Comparison of ENCODE assay signal across 8 cellular contexts in genomic region chr3:105365536-105366301, GRCh38. TPM values are rescaled to one million over a fixed set of nuclear protein-coding genes. Genes with fewer than 3 reads are reported as not detected.
DNase-seq lines count a peak whose midpoint lies in the region; ATAC-seq and TF ChIP-seq lines count a peak whose summit lies in the region.

No MANE protein-coding gene starts in this region.

- H3K4me3 ChIP-seq in DOHH2 (ENCODE audit: low read length) (peak overlapping the region; percentile 86), iPS-11a (ENCODE audit: low read depth, low read length) (peak overlapping the region; percentile 48), gastrocnemius medialis (peak overlapping the region; percentile 55 to 88 (median 62))

- intact Hi-C loops in gastrocnemius medialis (cut with DNase I; ENCODE audit: low total_unique reads), result no loop called here

- no peak for TF ChIP-seq CTCF in DOHH2 (IDR thresholded peaks at IDR 0.05; ENCODE audit: low read depth, low read length, poor library complexity, severe bottlenecking)
- TF ChIP-seq CTCF in gastrocnemius medialis (IDR thresholded peaks at IDR 0.05 in 4 of 5, conservative IDR thresholded peaks at IDR 0.05 in 1 of 5), result no peak

- peaks cover 24% of the 10 kb centered on the region for H3F3A ChIP-seq in DOHH2 (ENCODE audit: control insufficient read depth, insufficient read depth)

- peak overlapping the region; percentile 99 for H3K4me2 ChIP-seq in DOHH2 (ENCODE audit: low read length)

- peaks cover 21% of the 10 kb centered on the region for H3K4me1 ChIP-seq in DOHH2 (ENCODE audit: control insufficient read depth, low read length)
- H3K4me1 ChIP-seq in gastrocnemius medialis, result peaks cover 25 to 36% of the 10 kb centered on the region in 2 donors

- H3K36me3 ChIP-seq in DOHH2 (ENCODE audit: control insufficient read depth, low read length) (no peaks in the 10 kb centered on the region; the same call in 1 of the 2 replicates), gastrocnemius medialis (no peaks in the 10 kb centered on the region)

- DNase-seq in NCI-H1092 (lab: John Stamatoyannopoulos, UW) (peak; percentile 9), gastrocnemius medialis (no peak), NCI-H2227 treated with DMSO at 0.1 percent for 48 hours (lab: John Stamatoyannopoulos, UW) (no peak)

- H3K9me3 ChIP-seq in DOHH2 (ENCODE audit: control insufficient read depth, insufficient read depth, low read length) (no peaks in the 10 kb centered on the region), gastrocnemius medialis (no peaks in the 10 kb centered on the region)

- ATAC-seq in gastrocnemius medialis (no peak), HG03469 (IDR thresholded peaks at IDR 0.05; ENCODE audit: unreplicated experiment) (no peak)
- no peak for ATAC-seq in activated CD4-positive, CD25-positive, alpha-beta regulatory T cell treated with anti-CD3 and anti-CD28 coated beads, Interleukin-2, amount 50 U/mL, for 24 hours

- H3K79me2 ChIP-seq in DOHH2 (ENCODE audit: control insufficient read depth, low read length), result peaks cover 23% of the 10 kb centered on the region

- in situ Hi-C loops in gastrocnemius medialis (cut with MboI; ENCODE audit: low sequenced_read_pairs in 4 of 4), result no loop called here

- no peak for TF ChIP-seq POLR2A in gastrocnemius medialis (IDR thresholded peaks at IDR 0.05)

- H3K9me2 ChIP-seq in DOHH2 (replicated peaks; ENCODE audit: control insufficient read depth, low read length), result no peaks in the 10 kb centered on the region

- no peaks in the 10 kb centered on the region for H4K20me1 ChIP-seq in DOHH2 (ENCODE audit: control insufficient read depth, insufficient read depth, low read depth, low read length)

- H3K27me3 ChIP-seq in DOHH2 (ENCODE audit: control insufficient read depth, low read length), result peaks cover 7% of the 10 kb centered on the region
- peaks cover 22 to 57% (median 55%) of the 10 kb centered on the region in 3 donors for H3K27me3 ChIP-seq in gastrocnemius medialis

- H3K27ac ChIP-seq in DOHH2 (ENCODE audit: low read depth, low read length) (no peak overlapping the region), angular gyrus (ENCODE audit: low read depth, low read length) (peak overlapping the region; percentile 58), gastrocnemius medialis (peak overlapping the region in 1 of 4 donors; percentile 17)

RNA-seq across cellular contexts. Expression of gene ALCAM, which starts 1.0 kb away (rescaled TPM):
- 1 to 10 TPM in 3 of 4 donors, under 1 TPM in 1; 0.82 to 3.5 (median 1.6) TPM for total RNA-seq in gastrocnemius medialis
